In the genomic region with DNA sequence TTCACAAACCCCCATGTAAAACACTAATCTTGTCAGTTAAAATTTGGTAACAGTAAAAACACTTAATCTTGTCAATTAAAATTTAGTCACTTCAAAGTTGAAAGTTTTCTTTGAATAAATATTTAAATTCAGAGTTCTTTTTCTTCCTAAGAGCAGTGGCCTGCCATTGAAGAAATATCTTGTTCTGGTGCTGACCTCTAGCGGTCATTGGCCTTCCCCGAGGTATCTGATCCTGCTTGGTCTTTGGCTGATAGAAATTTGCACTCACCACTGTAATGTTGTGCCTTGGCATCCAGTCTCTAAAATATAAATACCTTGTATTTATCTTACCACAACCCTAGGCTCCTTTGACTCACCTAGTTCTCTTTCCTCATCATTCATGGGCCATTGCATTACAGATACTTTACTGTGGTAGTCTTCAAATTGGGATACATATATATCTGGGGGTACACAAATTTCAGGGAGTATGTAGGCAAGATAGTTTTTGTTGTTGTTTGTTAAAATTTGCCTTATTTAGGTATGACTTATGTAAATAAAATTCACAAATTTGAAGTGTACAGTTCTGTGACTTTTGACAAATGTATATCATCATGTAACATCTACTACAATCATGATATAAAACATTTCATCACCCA, we compare ENCODE assay signal across 8 cellular contexts. TPM values are rescaled to one million over a fixed set of nuclear protein-coding genes. Genes with fewer than 3 reads are reported as not detected.
A peak's percentile ranks its signal among the peaks of the same experiment; 100 is the strongest.
DNase-seq lines count a peak whose midpoint lies in the region; ATAC-seq, FAIRE-seq and TF ChIP-seq lines count a peak whose summit lies in the region.

No MANE protein-coding gene starts in this region.

- no peaks in the 10 kb centered on the region for H3K9me3 ChIP-seq in HCT116 (ENCODE audit: control insufficient read depth in 1 of 2, insufficient read depth in 1 of 2, low read depth in 1 of 2, low read length in 2 of 2)
- H3K9me3 ChIP-seq in astrocyte (ENCODE audit: insufficient read depth, low read depth, low read length): no peaks in the 10 kb centered on the region
- no peaks in the 10 kb centered on the region for H3K9me3 ChIP-seq in smooth muscle cell (replicated peaks; ENCODE audit: low read depth)

- intact Hi-C loops in HCT116 (cut with micrococcal nuclease): loop anchor here (1.0 to 5.0 kb wide), 2 partner anchors 71 to 150 kb away; no protein-coding TSS in a partner anchor

- FAIRE-seq in astrocyte (lab: Jason Lieb, UNC): no peak

- no peak overlapping the region for H3K4me3 Mint-ChIP-seq in astrocyte (ENCODE audit: unreplicated experiment)

- WGBS in smooth muscle cell (ENCODE audit: low lambda C conversion rate): 5% methylated on average over 2 of the region's 2 CpGs

- no peaks in the 10 kb centered on the region for H3F3A ChIP-seq in smooth muscle cell (ENCODE audit: low read depth)

- TF ChIP-seq CTCF in HCT116 (IDR thresholded peaks at IDR 0.05 in 2 of 3, conservative IDR thresholded peaks at IDR 0.05 in 1 of 3; ENCODE audit: borderline replicate concordance in 1 of 3, insufficient read depth in 1 of 3, low read depth in 2 of 3, low read length in 2 of 3) (peak; percentile 78 to 85 (median 85)), astrocyte (IDR thresholded peaks at IDR 0.05; ENCODE audit: insufficient read depth, low read depth, low read length) (peak; percentile 90), smooth muscle cell (IDR thresholded peaks at IDR 0.05; ENCODE audit: borderline replicate concordance, insufficient read depth, poor library complexity, severe bottlenecking) (peak; percentile 90)

- peak; percentile 87 for TF ChIP-seq RAD21 in HCT116 (IDR thresholded peaks at IDR 0.05; ENCODE audit: low read depth)

- no peaks in the 10 kb centered on the region for H3K27me3 Mint-ChIP-seq in astrocyte (ENCODE audit: low read depth, unreplicated experiment)

- H2AFZ ChIP-seq in HCT116 (ENCODE audit: low read depth, low read length, poor library complexity, severe bottlenecking): peak overlapping the region; percentile 63
- no peak overlapping the region for H2AFZ ChIP-seq in astrocyte (ENCODE audit: low read depth, low read length)
- H2AFZ ChIP-seq in smooth muscle cell (ENCODE audit: low read depth): no peak overlapping the region

- H3K36me3 ChIP-seq in HCT116 (ENCODE audit: control insufficient read depth in 1 of 2, insufficient read depth in 2 of 2, low read length in 2 of 2) (no peaks in the 10 kb centered on the region), astrocyte (ENCODE audit: insufficient read depth, low read length) (no peaks in the 10 kb centered on the region), smooth muscle cell (ENCODE audit: low read depth) (no peaks in the 10 kb centered on the region)

- POLR2A ChIA-PET in HCT116 (lab: Charles Lee): no interaction called here

- H3K79me2 ChIP-seq in HCT116 (ENCODE audit: insufficient read depth, low read length) (no peaks in the 10 kb centered on the region), astrocyte (ENCODE audit: insufficient read depth, low read length) (no peaks in the 10 kb centered on the region), smooth muscle cell (ENCODE audit: low read depth) (no peaks in the 10 kb centered on the region)

- H4K20me1 ChIP-seq in HCT116 (ENCODE audit: insufficient read depth) (no peaks in the 10 kb centered on the region), astrocyte (ENCODE audit: insufficient read depth, low read length) (no peaks in the 10 kb centered on the region), smooth muscle cell (ENCODE audit: low read depth) (no peaks in the 10 kb centered on the region)

- no peaks in the 10 kb centered on the region for H3K9me2 ChIP-seq in HCT116 (ENCODE audit: insufficient read depth)

- no peaks in the 10 kb centered on the region for H3K4me1 Mint-ChIP-seq in astrocyte (ENCODE audit: low read depth, unreplicated experiment)

- no peaks in the 10 kb centered on the region for H3K27me3 ChIP-seq in HCT116 (ENCODE audit: insufficient read depth, low read length)
- H3K27me3 ChIP-seq in astrocyte (ENCODE audit: insufficient read depth, low read length): no peaks in the 10 kb centered on the region
- no peaks in the 10 kb centered on the region for H3K27me3 ChIP-seq in smooth muscle cell (ENCODE audit: low read depth)

- ATAC-seq in HCT116 (peak; percentile 99), GM19351 (IDR thresholded peaks at IDR 0.05; ENCODE audit: unreplicated experiment) (no peak)

- no peak for TF ChIP-seq POLR2A in HCT116 (IDR thresholded peaks at IDR 0.05; ENCODE audit: borderline replicate concordance, extremely low read depth, insufficient read depth, insufficient read length)

- H3K27ac ChIP-seq in HCT116 (ENCODE audit: low read depth, low read length) (no peak overlapping the region), astrocyte (ENCODE audit: low read depth, low read length) (no peak overlapping the region), smooth muscle cell (ENCODE audit: low read depth) (no peak overlapping the region)

- no TSS peak for BruUV-seq in HCT116 (replicated peaks; lab: Mats Ljungman, UMichigan)

- no peak overlapping the region for H3K9ac ChIP-seq in HCT116 (ENCODE audit: low read length)
- no peak overlapping the region for H3K9ac ChIP-seq in astrocyte (ENCODE audit: low read length)
- H3K9ac ChIP-seq in smooth muscle cell (ENCODE audit: low read depth): no peak overlapping the region

- H3K27ac Mint-ChIP-seq in astrocyte (ENCODE audit: unreplicated experiment): no peak overlapping the region

- CTCF ChIA-PET in HCT116 (lab: Charles Lee): no interaction called here

- no peaks in the 10 kb centered on the region for H3K4me1 ChIP-seq in HCT116 (ENCODE audit: control insufficient read depth in 1 of 2, insufficient read depth in 2 of 2, low read length in 2 of 2)
- H3K4me1 ChIP-seq in astrocyte (ENCODE audit: insufficient read depth, low read length): no peaks in the 10 kb centered on the region
- no peaks in the 10 kb centered on the region for H3K4me1 ChIP-seq in smooth muscle cell (ENCODE audit: low read depth)

- no peaks in the 10 kb centered on the region for H3K36me3 Mint-ChIP-seq in astrocyte (ENCODE audit: low read depth, unreplicated experiment)

- H3K4me3 ChIP-seq in HCT116 (replicated peaks in 1 of 2; ENCODE audit: low read depth in 1 of 2, low read length in 2 of 2) (no peak overlapping the region), astrocyte (ENCODE audit: insufficient read depth, low read depth, low read length) (no peak overlapping the region), smooth muscle cell (no peak overlapping the region)

- H3K4me2 ChIP-seq in HCT116 (ENCODE audit: low read length) (no peak overlapping the region), astrocyte (ENCODE audit: low read length) (no peak overlapping the region), smooth muscle cell (no peak overlapping the region)

- no peaks in the 10 kb centered on the region for H3K9me3 Mint-ChIP-seq in astrocyte (ENCODE audit: unreplicated experiment)

- DNase-seq in EH (ENCODE audit: low read depth) (peak; percentile 75), HCT116 (ENCODE audit: low read depth, low spot score) (peak; percentile 59), NCI-H1105 treated with DMSO at 0.1 percent for 48 hours (lab: John Stamatoyannopoulos, UW) (peak; percentile 30), T1000 (lab: John Stamatoyannopoulos, UW) (peak; percentile 1), astrocyte (ENCODE audit: low read depth) (peak; percentile 42), hypothalamus (lab: John Stamatoyannopoulos, UW) (peak in 39 of 51 donors; percentile 0 to 81 (median 38)), smooth muscle cell (lab: John Stamatoyannopoulos, UW; ENCODE audit: unreplicated experiment) (peak; percentile 1)

- RAD21 ChIA-PET in HCT116 (lab: Charles Lee; ENCODE audit: low non-redundant PET in 1 of 2, low total read pairs in 2 of 2, uncharacterized antibody in 2 of 2, unreplicated experiment in 2 of 2): no interaction called here

TF ChIP-seq in HCT116, 20 proteins besides CTCF, POLR2A, EP300 and RAD21:
- TF ChIP-seq EGR1 (IDR thresholded peaks at IDR 0.05; ENCODE audit: low read depth) (no peak), YY1 (IDR thresholded peaks at IDR 0.05; ENCODE audit: extremely low read depth, insufficient replicate concordance, low read depth, low read length) (peak; percentile 55)

RNA-seq across cellular contexts. Expression of a gene that starts 6.7 kb away (rescaled TPM):
- total RNA-seq in HCT116 (2021; ENCODE audit: unreplicated experiment): not detected
- not detected in 2 replicates for polyA plus RNA-seq in HCT116 (2012)
- total RNA-seq in astrocyte: not detected in 2 replicates
- total RNA-seq in smooth muscle cell: not detected in 2 replicates
- polyA plus RNA-seq in smooth muscle cell: 0.93 and 1.1 TPM in 2 replicates

RNA-seq across cellular contexts. Expression of a gene that starts 31.9 kb away (rescaled TPM):
- not detected for total RNA-seq in HCT116 (2021; ENCODE audit: unreplicated experiment)
- not detected in 2 replicates for polyA plus RNA-seq in HCT116 (2012)
- 5.8 and 7.6 TPM in 2 replicates for total RNA-seq in astrocyte
- total RNA-seq in smooth muscle cell: not detected in 2 replicates
- polyA plus RNA-seq in smooth muscle cell: not detected in 2 replicates

RNA-seq across cellular contexts. Expression of a gene that starts 44.5 kb away (rescaled TPM):
- total RNA-seq in HCT116 (2021; ENCODE audit: unreplicated experiment) (not detected), astrocyte (12.9 and 16.6 TPM in 2 replicates), smooth muscle cell (18.9 and 19.7 TPM in 2 replicates)
- polyA plus RNA-seq in HCT116 (2012): not detected in 2 replicates
- polyA plus RNA-seq in smooth muscle cell: 18.9 and 21.2 TPM in 2 replicates

Comparison
In these comparisons a context has a peak if more than half of its experiments do, and no peak if none do; other contexts are left out.
1. DNase-seq: peak in every context shown above with its lines; median percentile 75 in EH; 59 in HCT116; 42 in astrocyte; 38 in hypothalamus; 30 in NCI-H1105 treated with DMSO at 0.1 percent for 48 hours; 1 in T1000; 1 in smooth muscle cell.
2. RNA of a gene that starts 44.5 kb away (total RNA-seq): 18.9 to 19.7 TPM in smooth muscle cell and 12.9 to 16.6 TPM in astrocyte; not detected in HCT116 (single experiment); every median in the first group is over 10 times any median in the second.
3. Peak in every context shown above with its lines, with median percentiles within 50 percentile points of each other: CTCF ChIP-seq.